Comparison of ENCODE assay signal across 14 cellular contexts in genomic region chr14:51872396-51872795, GRCh38. TPM values are rescaled to one million over a fixed set of nuclear protein-coding genes. Genes with fewer than 3 reads are reported as not detected.
DNase-seq lines count a peak whose midpoint lies in the region; ATAC-seq, FAIRE-seq and TF ChIP-seq lines count a peak whose summit lies in the region.
"Had no signal": no experiment of that assay in that cellular context is flagged by ENCODE, and none has a peak within 500 bp of the region (broad histone marks: within the 10 kb centered on the region; RNA-seq: fewer than 3 reads in every experiment).

No MANE protein-coding gene starts in this region.

- H3K4me1 ChIP-seq in CD4-positive, CD25-positive, alpha-beta regulatory T cell (ENCODE audit: control insufficient read depth, insufficient read depth, low read length, poor library complexity, severe bottlenecking) = peaks cover 82% of the 10 kb centered on the region
- peaks cover 2% of the 10 kb centered on the region for H3K4me1 ChIP-seq in mesenchymal stem cell (ENCODE audit: control insufficient read depth, insufficient read depth, low read depth, low read length)
- H3K4me1 ChIP-seq: ascending aorta had no signal

- TF ChIP-seq POLR2A in GM18505 (IDR thresholded peaks at IDR 0.05; ENCODE audit: borderline replicate concordance, extremely low read depth, insufficient read depth, insufficient read length) = no peak

- H3K4me3 ChIP-seq in CD4-positive, CD25-positive, alpha-beta regulatory T cell (ENCODE audit: low read depth, low read length) = peak overlapping the region; percentile 68
- no peak overlapping the region for H3K4me3 ChIP-seq in mesenchymal stem cell (ENCODE audit: insufficient read depth in 1 of 2, low read depth in 1 of 2, low read length in 2 of 2)
- H3K4me3 ChIP-seq: ascending aorta, transverse colon had no signal

- no peaks in the 10 kb centered on the region for H3K27me3 Mint-ChIP-seq in CD4-positive, CD25-positive, alpha-beta regulatory T cell
- H3K27me3 Mint-ChIP-seq in T-cell = no peaks in the 10 kb centered on the region

- peaks cover 24% of the 10 kb centered on the region for H3K36me3 Mint-ChIP-seq in CD4-positive, CD25-positive, alpha-beta regulatory T cell
- peaks cover 16% of the 10 kb centered on the region for H3K36me3 Mint-ChIP-seq in T-cell

- no peak for FAIRE-seq in urothelium cell line (lab: Jason Lieb, UNC)
- FAIRE-seq: frontal cortex, kidney, small intestine had no signal

- H2BK12ac ChIP-seq in mesenchymal stem cell (ENCODE audit: low read length in 2 of 2) = no peak overlapping the region

- H3K27ac Mint-ChIP-seq in CD4-positive, CD25-positive, alpha-beta regulatory T cell = peak overlapping the region in 2 of 3 donors; percentile 0 to 60
- peak overlapping the region; percentile 3 to 85 for H3K27ac Mint-ChIP-seq in T-cell

- no peak overlapping the region for H3K14ac ChIP-seq in mesenchymal stem cell (ENCODE audit: low read length in 2 of 2)

- peak overlapping the region; percentile 82 for H3K9ac ChIP-seq in mesenchymal stem cell (ENCODE audit: low read length)

- H2AK5ac ChIP-seq in mesenchymal stem cell (ENCODE audit: low read length, severe bottlenecking) = no peak overlapping the region

- H3K23ac ChIP-seq in mesenchymal stem cell (ENCODE audit: low read length in 2 of 2) = no peak overlapping the region

- no peaks in the 10 kb centered on the region for H3K27me3 ChIP-seq in CD4-positive, CD25-positive, alpha-beta regulatory T cell (ENCODE audit: control insufficient read depth, insufficient read depth, low read length)
- H3K27me3 ChIP-seq in mesenchymal stem cell (ENCODE audit: control insufficient read depth in 1 of 2, insufficient read depth in 1 of 2, low read length in 2 of 2) = no peaks in the 10 kb centered on the region
- H3K27me3 ChIP-seq: ascending aorta, transverse colon had no signal

- no peak for DNase-seq in CD4-positive, CD25-positive, alpha-beta regulatory T cell
- DNase-seq in DMS79 treated with DMSO at 0.1 percent for 48 hours (lab: John Stamatoyannopoulos, UW) (peak; percentile 49), T-cell (no peak), mesenchymal stem cell (peak; percentile 44), urothelium cell line (ENCODE audit: low spot score) (no peak), NCI-H345 treated with DMSO at 0.1 percent for 48 hours (lab: John Stamatoyannopoulos, UW; ENCODE audit: unreplicated experiment) (no peak)
- DNase-seq: kidney, RPMI8226, small intestine, transverse colon had no signal

- no peak overlapping the region for H2BK120ac ChIP-seq in mesenchymal stem cell (ENCODE audit: low read depth, low read length)

- no peak overlapping the region for H3K4ac ChIP-seq in mesenchymal stem cell (ENCODE audit: low read depth in 1 of 2, low read length in 2 of 2)

- H4K8ac ChIP-seq in mesenchymal stem cell (ENCODE audit: low read length) = no peak overlapping the region

- peaks cover 35 to 55% (median 49%) of the 10 kb centered on the region in 4 donors for H3K4me1 Mint-ChIP-seq in CD4-positive, CD25-positive, alpha-beta regulatory T cell
- H3K4me1 Mint-ChIP-seq in T-cell = peaks cover 49 to 59% (median 59%) of the 10 kb centered on the region in 3 donors

- no peaks in the 10 kb centered on the region for H3K79me1 ChIP-seq in mesenchymal stem cell (replicated peaks; ENCODE audit: low read length, poor library complexity, severe bottlenecking)

- H3K4me3 Mint-ChIP-seq in CD4-positive, CD25-positive, alpha-beta regulatory T cell = peak overlapping the region in 1 of 4 donors; percentile 81
- H3K4me3 Mint-ChIP-seq in T-cell = no peak overlapping the region

- CTCF ChIA-PET in T-cell (lab: Charles Lee) = interaction anchor here in 1 of 2 donors (1.0 kb wide), 1 partner anchor 12 kb away, joined by 3 read pairs; the partner anchor contains the start of gene GNG2

- no peak overlapping the region for H2BK15ac ChIP-seq in mesenchymal stem cell (ENCODE audit: low read depth, poor library complexity, severe bottlenecking)

- WGBS in mesenchymal stem cell = 67% methylated on average over 1 of the region's 3 CpGs

- H3K4me2 ChIP-seq in mesenchymal stem cell (ENCODE audit: low read length, poor library complexity, severe bottlenecking) = no peak overlapping the region

- no peak for ATAC-seq in CD4-positive, CD25-positive, alpha-beta regulatory T cell (ENCODE audit: low read depth in 2 of 2)
- no peak for ATAC-seq in T-cell (replicated peaks in 1 of 4)
- no peak for ATAC-seq in HG02588 (IDR thresholded peaks at IDR 0.05; ENCODE audit: unreplicated experiment)
- ATAC-seq in GM18505 (IDR thresholded peaks at IDR 0.05; ENCODE audit: unreplicated experiment) = no peak

- no peak overlapping the region for H3K18ac ChIP-seq in mesenchymal stem cell (ENCODE audit: low read depth in 1 of 2, low read length in 2 of 2)

- H3K9me3 Mint-ChIP-seq in CD4-positive, CD25-positive, alpha-beta regulatory T cell = no peaks in the 10 kb centered on the region
- H3K9me3 Mint-ChIP-seq in T-cell = no peaks in the 10 kb centered on the region

- H3K36me3 ChIP-seq in CD4-positive, CD25-positive, alpha-beta regulatory T cell (ENCODE audit: control insufficient read depth, insufficient read depth, low read length) = peaks cover 18% of the 10 kb centered on the region
- no peaks in the 10 kb centered on the region for H3K36me3 ChIP-seq in mesenchymal stem cell (ENCODE audit: control insufficient read depth in 1 of 2, insufficient read depth in 2 of 2, low read depth in 1 of 2, low read length in 2 of 2)
- H3K36me3 ChIP-seq: ascending aorta, transverse colon had no signal

- POLR2A ChIA-PET in T-cell (lab: Charles Lee) = interaction anchor here (0.5 to 0.9 kb wide), 3 partner anchors 10 to 27 kb away, joined by 3 to 5 read pairs (median 3); no protein-coding TSS in a partner anchor

- peak overlapping the region; percentile 56 for H3K27ac ChIP-seq in CD4-positive, CD25-positive, alpha-beta regulatory T cell (ENCODE audit: insufficient read depth, low read length, poor library complexity, severe bottlenecking)
- no peak overlapping the region for H3K27ac ChIP-seq in mesenchymal stem cell (ENCODE audit: low read length, poor library complexity, severe bottlenecking)
- H3K27ac ChIP-seq: ascending aorta had no signal

- no peak overlapping the region for H2AFZ ChIP-seq in mesenchymal stem cell (ENCODE audit: low read depth, low read length)

- H2BK5ac ChIP-seq in mesenchymal stem cell (ENCODE audit: low read depth, low read length, poor library complexity, severe bottlenecking) = no peak overlapping the region

- no peak overlapping the region for H4K91ac ChIP-seq in mesenchymal stem cell (ENCODE audit: low read length)

- no peaks in the 10 kb centered on the region for H3K9me3 ChIP-seq in CD4-positive, CD25-positive, alpha-beta regulatory T cell (ENCODE audit: control insufficient read depth in 2 of 2, low read length in 2 of 2)
- no peaks in the 10 kb centered on the region for H3K9me3 ChIP-seq in mesenchymal stem cell (ENCODE audit: control insufficient read depth, low read length)
- H3K9me3 ChIP-seq: ascending aorta, transverse colon had no signal

RNA-seq across cellular contexts. Expression of gene GNG2, which starts 12.0 kb away (rescaled TPM):
- total RNA-seq in CD4-positive, CD25-positive, alpha-beta regulatory T cell = 252 TPM
- polyA plus RNA-seq in CD4-positive, CD25-positive, alpha-beta regulatory T cell = 100 to 1,000 TPM; 145 to 216 (median 195) TPM
- 100 to 1,000 TPM in 2 of 5 donors, 10 to 100 TPM in 3; 82.2 to 197 (median 99.0) TPM for total RNA-seq in T-cell
- polyA plus RNA-seq in mesenchymal stem cell (2013, experiment 1 of 2) = 57.8 TPM
- polyA plus RNA-seq in mesenchymal stem cell (2013, experiment 2 of 2) = 57.5 TPM

Comparison
In these comparisons a context has a peak if more than half of its experiments do, and no peak if none do; other contexts are left out.
1. DNase-seq: peak in DMS79 treated with DMSO at 0.1 percent for 48 hours (single experiment) and mesenchymal stem cell (single experiment); none in CD4-positive, CD25-positive, alpha-beta regulatory T cell (0 of 3), T-cell (0 of 34), urothelium cell line (single experiment) and NCI-H345 treated with DMSO at 0.1 percent for 48 hours (single experiment).